Comparison of ENCODE assay signal across 8 cellular contexts in the genomic region with DNA sequence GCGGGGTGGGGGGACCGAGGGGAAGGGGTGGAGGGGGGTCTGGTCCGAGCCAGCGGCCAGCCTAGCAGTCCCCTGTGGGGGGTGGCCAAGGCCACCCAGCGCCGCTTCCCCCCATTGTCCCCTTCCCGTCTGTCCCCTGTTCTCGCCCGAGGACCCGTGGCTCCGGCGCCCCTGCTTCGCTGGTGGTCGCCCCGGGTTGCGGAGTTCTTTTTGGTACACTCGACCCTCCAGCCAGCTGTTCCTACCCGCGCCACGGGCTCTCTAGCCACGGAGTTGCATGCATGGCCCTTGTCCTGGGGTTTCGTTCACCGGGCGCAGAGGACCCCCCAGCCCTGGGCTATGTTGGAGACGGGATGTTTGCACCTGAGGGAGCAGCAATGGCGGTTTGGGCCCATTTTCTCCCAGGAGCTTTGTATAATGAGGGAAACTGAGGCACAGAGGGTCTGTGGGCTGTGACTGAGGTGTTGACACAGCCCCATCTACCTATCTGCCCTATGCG. TPM values are rescaled to one million over a fixed set of nuclear protein-coding genes. Genes with fewer than 3 reads are reported as not detected.
DNase-seq lines count a peak whose midpoint lies in the region; ATAC-seq, FAIRE-seq and TF ChIP-seq lines count a peak whose summit lies in the region.

No MANE protein-coding gene starts in this region.

- no peak for TF ChIP-seq EP300 in SK-N-SH (IDR thresholded peaks at IDR 0.05; ENCODE audit: borderline replicate concordance in 1 of 2, low read depth in 1 of 2, low read length in 1 of 2)

- no peak for ATAC-seq in naive B cell (ENCODE audit: low read depth in 2 of 2)

- peak overlapping the region; percentile 98 for H3K4me2 ChIP-seq in SK-N-SH

- peaks cover 15% of the 10 kb centered on the region for H3F3A ChIP-seq in SK-N-SH (replicated peaks; ENCODE audit: insufficient read depth)

- DNase-seq in SIG-M5 treated with dmso at 0.1 percent for 504 hours (lab: John Stamatoyannopoulos, UW; ENCODE audit: unreplicated experiment) (peak; percentile 8), SIG-M5 (lab: John Stamatoyannopoulos, UW) (no peak), SK-N-SH (peak; percentile 83), endodermal cell (peak; percentile 68), naive B cell (no peak), SK-N-DZ (ENCODE audit: low spot score) (no peak), NCI-H2081 treated with DMSO at 0.1 percent for 48 hours (lab: John Stamatoyannopoulos, UW) (no peak), RCC 7860 (ENCODE audit: low spot score) (no peak)

- H3K9ac ChIP-seq in SK-N-SH = peak overlapping the region; percentile 87
- H3K9ac ChIP-seq in endodermal cell (ENCODE audit: extremely low read depth, low read length, poor library complexity, severe bottlenecking) = peak overlapping the region; percentile 74

- WGBS in SK-N-SH (ENCODE audit: low lambda C conversion rate) = 1% methylated on average over 12 of the region's 27 CpGs
- WGBS in endodermal cell (ENCODE audit: insufficient coverage in 1 of 2, insufficient read length in 1 of 2), 2 experiments = 0 to 5% methylated on average over 13 to 23 of the region's 27 CpGs

- peak overlapping the region; percentile 87 for H3K27ac Mint-ChIP-seq in endodermal cell
- H3K27ac Mint-ChIP-seq in naive B cell = peak overlapping the region; percentile 76 to 99 (median 92)

- H3K27me3 ChIP-seq in SK-N-SH (ENCODE audit: insufficient read depth) (no peaks in the 10 kb centered on the region), endodermal cell (ENCODE audit: control insufficient read depth, insufficient read depth, low read length, poor library complexity, severe bottlenecking) (no peaks in the 10 kb centered on the region)

- H3K4me1 ChIP-seq in SK-N-SH (ENCODE audit: control insufficient read depth in 1 of 2, insufficient read depth in 2 of 2, low read depth in 1 of 2, low read length in 1 of 2) (peaks cover 9 to 22% of the 10 kb centered on the region in 2 experiments; a peak in 3 of 4 replicates), endodermal cell (ENCODE audit: control insufficient read depth, insufficient read depth, low read length) (peaks cover 9% of the 10 kb centered on the region)

- FAIRE-seq in RCC 7860 (lab: Jason Lieb, UNC) = no peak

- no peak for TF ChIP-seq RAD21 in SK-N-SH (IDR thresholded peaks at IDR 0.05; ENCODE audit: low read length)

- no peaks in the 10 kb centered on the region for H3K9me3 Mint-ChIP-seq in endodermal cell
- no peaks in the 10 kb centered on the region for H3K9me3 Mint-ChIP-seq in naive B cell

- peaks cover 71% of the 10 kb centered on the region for H3K79me2 ChIP-seq in SK-N-SH (ENCODE audit: insufficient read depth)

- TF ChIP-seq CTCF in SK-N-SH (IDR thresholded peaks at IDR 0.05) (no peak), endodermal cell (conservative IDR thresholded peaks at IDR 0.05) (no peak)

- H3K4me1 Mint-ChIP-seq in endodermal cell = peaks cover 31% of the 10 kb centered on the region
- peaks cover 31 to 56% (median 50%) of the 10 kb centered on the region in 3 donors for H3K4me1 Mint-ChIP-seq in naive B cell

- H3K27ac ChIP-seq in SK-N-SH (ENCODE audit: low read depth in 2 of 2, low read length in 1 of 2) = peak overlapping the region; percentile 36 to 71
- H3K27ac ChIP-seq in endodermal cell (ENCODE audit: low read depth, low read length) = no peak overlapping the region

- POLR2A ChIA-PET in SK-N-SH (lab: Yijun Ruan, JAX) = interaction anchor here (0.7 to 1.2 kb wide), 3 partner anchors 8 to 461 kb away, joined by 3 to 4 read pairs (median 4); a partner anchor contains a TSS

- H3K27me3 Mint-ChIP-seq in endodermal cell (ENCODE audit: insufficient read depth) = no peaks in the 10 kb centered on the region
- no peaks in the 10 kb centered on the region for H3K27me3 Mint-ChIP-seq in naive B cell

- H3K9me3 ChIP-seq in SK-N-SH (no peaks in the 10 kb centered on the region), endodermal cell (ENCODE audit: control insufficient read depth, low read length) (no peaks in the 10 kb centered on the region)

- peak overlapping the region; percentile 36 for H2AFZ ChIP-seq in SK-N-SH (ENCODE audit: low read depth)

- H4K20me1 ChIP-seq in SK-N-SH (ENCODE audit: insufficient read depth) = peaks cover 3% of the 10 kb centered on the region; the same call in 1 of the 2 replicates

- CTCF ChIA-PET in SK-N-SH (lab: Yijun Ruan, JAX) = interaction anchor here (0.6 to 3.0 kb wide), 12 partner anchors 9 to 442 kb away, joined by 3 to 21 read pairs (median 3); a partner anchor contains a TSS

- H3K36me3 ChIP-seq in SK-N-SH (replicated peaks in 1 of 2; ENCODE audit: control insufficient read depth in 1 of 2, insufficient read depth in 2 of 2, low read length in 1 of 2) = peaks cover 11 to 26% of the 10 kb centered on the region in 2 experiments
- peaks cover 36% of the 10 kb centered on the region for H3K36me3 ChIP-seq in endodermal cell (ENCODE audit: control insufficient read depth, insufficient read depth, low read length)

- H3K9me2 ChIP-seq in SK-N-SH = no peaks in the 10 kb centered on the region

- H3K4me3 Mint-ChIP-seq in endodermal cell (peak overlapping the region; percentile 85), naive B cell (peak overlapping the region; percentile 85 to 98 (median 89))

- H3K4me3 ChIP-seq in SK-N-SH (ENCODE audit: low read depth in 2 of 2, low read length in 1 of 2) = peak overlapping the region; percentile 96 to 99
- peak overlapping the region; percentile 96 for H3K4me3 ChIP-seq in endodermal cell (ENCODE audit: low read length)

- H3K36me3 Mint-ChIP-seq in endodermal cell (ENCODE audit: low read depth) = peaks cover 19% of the 10 kb centered on the region
- peaks cover 10 to 14% of the 10 kb centered on the region in 2 donors for H3K36me3 Mint-ChIP-seq in naive B cell

TF ChIP-seq in SK-N-SH, 30 proteins besides CTCF, POLR2A, EP300 and RAD21:
- no peak for TF ChIP-seq NFIC (IDR thresholded peaks at IDR 0.05; ENCODE audit: borderline replicate concordance)
- TF ChIP-seq FOXM1 (IDR thresholded peaks at IDR 0.05; ENCODE audit: low read depth) = no peak
- no peak for TF ChIP-seq TAF1 (IDR thresholded peaks at IDR 0.05; ENCODE audit: borderline replicate concordance, low read depth, low read length)
- no peak for TF ChIP-seq YY1 (IDR thresholded peaks at IDR 0.05; ENCODE audit: low read depth)
- TF ChIP-seq ELF1 (IDR thresholded peaks at IDR 0.05) = no peak
- no peak for TF ChIP-seq TCF12 (IDR thresholded peaks at IDR 0.05)
- TF ChIP-seq, protein P1, sequence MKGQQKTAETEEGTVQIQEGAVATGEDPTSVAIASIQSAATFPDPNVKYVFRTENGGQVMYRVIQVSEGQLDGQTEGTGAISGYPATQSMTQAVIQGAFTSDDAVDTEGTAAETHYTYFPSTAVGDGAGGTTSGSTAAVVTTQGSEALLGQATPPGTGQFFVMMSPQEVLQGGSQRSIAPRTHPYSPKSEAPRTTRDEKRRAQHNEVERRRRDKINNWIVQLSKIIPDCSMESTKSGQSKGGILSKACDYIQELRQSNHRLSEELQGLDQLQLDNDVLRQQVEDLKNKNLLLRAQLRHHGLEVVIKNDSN (IDR thresholded peaks at IDR 0.05; ENCODE audit: borderline replicate concordance, low read depth) = no peak

RNA-seq across cellular contexts. Expression of a gene that starts 0.5 kb away (rescaled TPM):
- 11.9 and 15.4 TPM in 2 replicates for polyA plus RNA-seq in SK-N-SH (2012; rRNA removed)
- 10.4 and 11.4 TPM in 2 replicates for polyA plus RNA-seq in SK-N-SH (2012; cell fraction: cytosol; rRNA removed)
- 25.9 and 36.4 TPM in 2 replicates for polyA plus RNA-seq in SK-N-SH (2012; cell fraction: nucleus; rRNA removed)
- 10 to 100 TPM; 46.4 to 51.1 TPM for total RNA-seq in endodermal cell
- polyA plus RNA-seq in endodermal cell (2013, experiment 1 of 2) = 35.7 TPM
- polyA plus RNA-seq in endodermal cell (2013, experiment 2 of 2) = 37.2 TPM
- 10 to 100 TPM in 4 of 6 donors, 1 to 10 TPM in 2; 1.4 to 15.5 (median 13.4) TPM for polyA plus RNA-seq in naive B cell (ENCODE audit: low read depth in 6 of 6)
- polyA plus RNA-seq in SK-N-DZ (2014; cell fraction: cytosol; rRNA removed) = 5.8 TPM in 2 replicates
- 4.5 and 4.6 TPM in 2 replicates for polyA plus RNA-seq in SK-N-DZ (2014; cell fraction: nucleus; rRNA removed)

RNA-seq across cellular contexts. Expression of a gene that starts 1.1 kb away (rescaled TPM):
- polyA plus RNA-seq in SK-N-SH (2012; rRNA removed) (49.7 and 52.1 TPM in 2 replicates), naive B cell (ENCODE audit: low read depth in 6 of 6) (10 to 100 TPM; 27.8 to 61.9 (median 32.2) TPM)
- polyA plus RNA-seq in SK-N-SH (2012; cell fraction: cytosol; rRNA removed) = 22.8 and 36.1 TPM in 2 replicates
- polyA plus RNA-seq in SK-N-SH (2012; cell fraction: nucleus; rRNA removed) = 133 and 171 TPM in 2 replicates
- total RNA-seq in endodermal cell = 10 to 100 TPM; 56.5 to 58.6 TPM
- polyA plus RNA-seq in endodermal cell (2013, experiment 1 of 2) = 27.4 TPM
- polyA plus RNA-seq in endodermal cell (2013, experiment 2 of 2) = 21.1 TPM
- polyA plus RNA-seq in SK-N-DZ (2014; cell fraction: cytosol; rRNA removed) = 13.0 and 13.2 TPM in 2 replicates
- 33.9 and 37.1 TPM in 2 replicates for polyA plus RNA-seq in SK-N-DZ (2014; cell fraction: nucleus; rRNA removed)

RNA-seq across cellular contexts. Expression of a gene that starts 33.8 kb away (rescaled TPM):
- polyA plus RNA-seq in SK-N-SH (2012; rRNA removed) (519 and 811 TPM in 2 replicates), naive B cell (ENCODE audit: low read depth in 6 of 6) (10 to 100 TPM in 2 of 6 donors, 1 to 10 TPM in 3, not detected in 1; 5.2 to 11.5 (median 6.8) TPM)
- polyA plus RNA-seq in SK-N-SH (2012; cell fraction: cytosol; rRNA removed) = 447 and 526 TPM in 2 replicates
- polyA plus RNA-seq in SK-N-SH (2012; cell fraction: nucleus; rRNA removed) = 571 and 676 TPM in 2 replicates
- total RNA-seq in endodermal cell = 100 to 1,000 TPM; 228 to 412 TPM
- 375 TPM for polyA plus RNA-seq in endodermal cell (2013, experiment 1 of 2)
- 542 TPM for polyA plus RNA-seq in endodermal cell (2013, experiment 2 of 2)
- polyA plus RNA-seq in SK-N-DZ (2014; cell fraction: cytosol; rRNA removed) = 0.14 and 0.77 TPM in 2 replicates
- 4.7 and 8.1 TPM in 2 replicates for polyA plus RNA-seq in SK-N-DZ (2014; cell fraction: nucleus; rRNA removed)

RNA-seq across cellular contexts. Expression of a gene that starts 54.4 kb away (rescaled TPM):
- 17.3 and 17.5 TPM in 2 replicates for polyA plus RNA-seq in SK-N-SH (2012; rRNA removed)
- 8.0 and 12.6 TPM in 2 replicates for polyA plus RNA-seq in SK-N-SH (2012; cell fraction: cytosol; rRNA removed)
- polyA plus RNA-seq in SK-N-SH (2012; cell fraction: nucleus; rRNA removed) = 39.5 and 52.3 TPM in 2 replicates
- total RNA-seq in endodermal cell = 10 to 100 TPM; 39.3 to 43.0 TPM
- polyA plus RNA-seq in endodermal cell (2013, experiment 1 of 2) = 23.7 TPM
- polyA plus RNA-seq in endodermal cell (2013, experiment 2 of 2) = 21.9 TPM
- polyA plus RNA-seq in naive B cell (ENCODE audit: low read depth in 6 of 6) = 100 to 1,000 TPM in 1 of 6 donors, 10 to 100 TPM in 5; 19.2 to 126 (median 80.7) TPM
- 1.4 and 1.9 TPM in 2 replicates for polyA plus RNA-seq in SK-N-DZ (2014; cell fraction: cytosol; rRNA removed)
- 8.4 and 14.3 TPM in 2 replicates for polyA plus RNA-seq in SK-N-DZ (2014; cell fraction: nucleus; rRNA removed)

RNA-seq across cellular contexts. Expression of a gene that starts 58.2 kb away (rescaled TPM):
- polyA plus RNA-seq in SK-N-SH (2012; rRNA removed) (5.7 and 6.3 TPM in 2 replicates), naive B cell (ENCODE audit: low read depth in 6 of 6) (1 to 10 TPM in 1 of 6 donors, under 1 TPM in 3, not detected in 2; 0.29 to 1.2 (median 0.58) TPM)
- 3.2 and 3.7 TPM in 2 replicates for polyA plus RNA-seq in SK-N-SH (2012; cell fraction: cytosol; rRNA removed)
- 9.9 and 20.8 TPM in 2 replicates for polyA plus RNA-seq in SK-N-SH (2012; cell fraction: nucleus; rRNA removed)
- total RNA-seq in endodermal cell = 10 to 100 TPM; 15.0 to 15.5 TPM
- 8.9 TPM for polyA plus RNA-seq in endodermal cell (2013, experiment 1 of 2)
- 10.9 TPM for polyA plus RNA-seq in endodermal cell (2013, experiment 2 of 2)
- polyA plus RNA-seq in SK-N-DZ (2014; cell fraction: cytosol; rRNA removed) = 2.8 and 2.9 TPM in 2 replicates
- 3.6 and 4.2 TPM in 2 replicates for polyA plus RNA-seq in SK-N-DZ (2014; cell fraction: nucleus; rRNA removed)

Comparison
In these comparisons a context has a peak if more than half of its experiments do, and no peak if none do; other contexts are left out.
1. DNase-seq: peak in SIG-M5 treated with dmso at 0.1 percent for 504 hours (single experiment), SK-N-SH (single experiment) and endodermal cell (single experiment); none in SIG-M5 (single experiment), naive B cell (single experiment), SK-N-DZ (single experiment), NCI-H2081 treated with DMSO at 0.1 percent for 48 hours (single experiment) and RCC 7860 (single experiment).
2. RNA of a gene that starts 33.8 kb away (polyA plus RNA-seq): 447 to 811 TPM in SK-N-SH; 5.2 to 11.5 TPM in naive B cell; every median in the first group is over 10 times any median in the second.